19 cellular contexts compared by ENCODE assay signal in the genomic region with DNA sequence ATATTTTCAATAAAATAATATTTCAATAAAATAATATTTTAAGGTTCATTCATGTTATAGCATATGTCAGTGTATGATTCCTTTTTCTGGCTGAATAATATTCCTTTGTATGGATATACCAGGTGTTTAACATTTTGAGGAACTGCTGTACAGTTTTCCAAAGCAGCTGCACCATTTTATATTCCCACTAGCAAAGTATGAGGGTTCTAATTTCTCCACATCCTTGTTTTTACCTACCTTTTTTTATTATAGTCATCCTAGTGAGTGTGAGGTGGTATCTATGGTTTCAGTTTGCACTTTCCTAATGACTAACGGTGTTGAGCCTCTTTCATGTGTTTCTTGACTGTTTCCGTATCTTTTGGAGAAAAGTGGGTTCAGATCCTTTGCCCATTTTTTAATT. TPM values are rescaled to one million over a fixed set of nuclear protein-coding genes. Genes with fewer than 3 reads are reported as not detected.
DNase-seq lines count a peak whose midpoint lies in the region; ATAC-seq and TF ChIP-seq lines count a peak whose summit lies in the region.
"Had no signal": no experiment of that assay in that cellular context is flagged by ENCODE, and none has a peak within 500 bp of the region (broad histone marks: within the 10 kb centered on the region; RNA-seq: fewer than 3 reads in every experiment).

No MANE protein-coding gene starts in this region.

- peak overlapping the region; percentile 28 for H3K4me3 Mint-ChIP-seq in activated CD4-positive, alpha-beta T cell treated with anti-CD3 and anti-CD28 coated beads, Interleukin-2, amount 10 ng/mL, durations not matched to agents 24 days and 14 days
- H3K4me3 Mint-ChIP-seq in activated CD4-positive, alpha-beta memory T cell treated with anti-CD3 and anti-CD28 coated beads, Interleukin-2, amount 10 ng/mL, durations not matched to agents 7 days and 5 days: peak overlapping the region; percentile 38
- H3K4me3 Mint-ChIP-seq in endothelial cell (ENCODE audit: unreplicated experiment): peak overlapping the region; percentile 31

- H3K27me3 Mint-ChIP-seq in activated CD4-positive, alpha-beta T cell treated with anti-CD3 and anti-CD28 coated beads, Interleukin-2, amount 10 ng/mL, durations not matched to agents 24 days and 14 days: no peaks in the 10 kb centered on the region
- H3K27me3 Mint-ChIP-seq in activated CD4-positive, alpha-beta memory T cell treated with anti-CD3 and anti-CD28 coated beads, Interleukin-2, amount 10 ng/mL, durations not matched to agents 7 days and 5 days: no peaks in the 10 kb centered on the region
- H3K27me3 Mint-ChIP-seq in endothelial cell (ENCODE audit: unreplicated experiment): peaks cover 6% of the 10 kb centered on the region

- H3K4me1 ChIP-seq in foreskin keratinocyte: no peaks in the 10 kb centered on the region

- H3K27ac Mint-ChIP-seq in activated CD4-positive, alpha-beta T cell treated with anti-CD3 and anti-CD28 coated beads, Interleukin-2, amount 10 ng/mL, durations not matched to agents 24 days and 14 days: peak overlapping the region; percentile 73
- peak overlapping the region; percentile 61 for H3K27ac Mint-ChIP-seq in activated CD4-positive, alpha-beta memory T cell treated with anti-CD3 and anti-CD28 coated beads, Interleukin-2, amount 10 ng/mL, durations not matched to agents 7 days and 5 days
- no peak overlapping the region for H3K27ac Mint-ChIP-seq in endothelial cell (ENCODE audit: unreplicated experiment)

- ATAC-seq in foreskin keratinocyte (no peak), left cardiac atrium (no peak)
- ATAC-seq: lower lobe of right lung, upper lobe of right lung had no signal

- H3K36me3 Mint-ChIP-seq in activated CD4-positive, alpha-beta T cell treated with anti-CD3 and anti-CD28 coated beads, Interleukin-2, amount 10 ng/mL, durations not matched to agents 24 days and 14 days (ENCODE audit: low read depth): peaks cover 52% of the 10 kb centered on the region
- H3K36me3 Mint-ChIP-seq in activated CD4-positive, alpha-beta memory T cell treated with anti-CD3 and anti-CD28 coated beads, Interleukin-2, amount 10 ng/mL, durations not matched to agents 7 days and 5 days (ENCODE audit: low read depth): peaks cover 67% of the 10 kb centered on the region
- peaks cover 20% of the 10 kb centered on the region for H3K36me3 Mint-ChIP-seq in endothelial cell (ENCODE audit: low read depth, unreplicated experiment)

- POLR2A ChIA-PET in activated CD4-positive, alpha-beta memory T cell treated with anti-CD3 and anti-CD28 coated beads, Interleukin-2, amount 10 ng/mL, durations not matched to agents 7 days and 5 days (lab: Charles Lee): interaction anchor here (0.5 kb wide), 1 partner anchor 8 kb away, joined by 3 read pairs; no protein-coding TSS in a partner anchor

- TF ChIP-seq CTCF in GM12865 (IDR thresholded peaks at IDR 0.05; ENCODE audit: insufficient read depth, low read depth, low read length, missing control alignments) (no peak), endothelial cell (IDR thresholded peaks at IDR 0.05; ENCODE audit: unreplicated experiment) (no peak), foreskin keratinocyte (conservative IDR thresholded peaks at IDR 0.05) (no peak)

- H3K27me3 ChIP-seq in foreskin keratinocyte: no peaks in the 10 kb centered on the region
- H3K27me3 ChIP-seq: ascending aorta, dorsolateral prefrontal cortex, hepatocyte, upper lobe of right lung had no signal

- no peak overlapping the region for H3K27ac ChIP-seq in foreskin keratinocyte
- H3K27ac ChIP-seq: ascending aorta, dorsolateral prefrontal cortex, epithelial cell of prostate, hepatocyte, lower lobe of right lung, RWPE1, upper lobe of right lung had no signal

- peaks cover 45% of the 10 kb centered on the region for H3K4me1 Mint-ChIP-seq in activated CD4-positive, alpha-beta T cell treated with anti-CD3 and anti-CD28 coated beads, Interleukin-2, amount 10 ng/mL, durations not matched to agents 24 days and 14 days
- H3K4me1 Mint-ChIP-seq in activated CD4-positive, alpha-beta memory T cell treated with anti-CD3 and anti-CD28 coated beads, Interleukin-2, amount 10 ng/mL, durations not matched to agents 7 days and 5 days: peaks cover 69% of the 10 kb centered on the region
- peaks cover 7% of the 10 kb centered on the region for H3K4me1 Mint-ChIP-seq in endothelial cell (ENCODE audit: unreplicated experiment)

- H3K9me3 Mint-ChIP-seq in activated CD4-positive, alpha-beta T cell treated with anti-CD3 and anti-CD28 coated beads, Interleukin-2, amount 10 ng/mL, durations not matched to agents 24 days and 14 days: no peaks in the 10 kb centered on the region
- no peaks in the 10 kb centered on the region for H3K9me3 Mint-ChIP-seq in activated CD4-positive, alpha-beta memory T cell treated with anti-CD3 and anti-CD28 coated beads, Interleukin-2, amount 10 ng/mL, durations not matched to agents 7 days and 5 days
- H3K9me3 Mint-ChIP-seq in endothelial cell (ENCODE audit: unreplicated experiment): no peaks in the 10 kb centered on the region

- H3K4me3 ChIP-seq in GM12865 (ENCODE audit: low read depth, low read length): no peak overlapping the region
- H3K4me3 ChIP-seq: ascending aorta, dorsolateral prefrontal cortex, hepatocyte, lower lobe of right lung, upper lobe of right lung had no signal

- DNase-seq in activated CD4-positive, alpha-beta T cell treated with anti-CD3 and anti-CD28 coated beads, Interleukin-2, amount 10 ng/mL, durations not matched to agents 24 days and 14 days: no peak
- no peak for DNase-seq in activated CD4-positive, alpha-beta T cell treated with anti-CD3 and anti-CD28 coated beads for 1 hour
- peak; percentile 39 for DNase-seq in GM12865 (ENCODE audit: low read depth)
- no peak for DNase-seq in activated CD4-positive, alpha-beta memory T cell treated with anti-CD3 and anti-CD28 coated beads, Interleukin-2, amount 10 ng/mL, durations not matched to agents 7 days and 5 days
- no peak for DNase-seq in endothelial cell (ENCODE audit: low spot score)
- no peak for DNase-seq in foreskin keratinocyte
- no peak for DNase-seq in left cardiac atrium
- no peak for DNase-seq in NCI-H1105 (lab: John Stamatoyannopoulos, UW)
- DNase-seq: central memory CD4-positive, alpha-beta T cell; dorsolateral prefrontal cortex; lower lobe of right lung; NCI-H1417 treated with DMSO at 0.1 percent for 48 hours; NCI-H524 treated with DMSO at 0.1 percent for 48 hours; small intestine; upper lobe of right lung had no signal

- CTCF ChIA-PET in activated CD4-positive, alpha-beta memory T cell treated with anti-CD3 and anti-CD28 coated beads, Interleukin-2, amount 10 ng/mL, durations not matched to agents 7 days and 5 days (lab: Charles Lee): no interaction called here

- intact Hi-C loops in activated CD4-positive, alpha-beta T cell treated with anti-CD3 and anti-CD28 coated beads, Interleukin-2, amount 10 ng/mL, durations not matched to agents 24 days and 14 days (cut with micrococcal nuclease): loop anchor here (1.0 to 10.0 kb wide), 2 partner anchors 17 to 483 kb away; no protein-coding TSS in a partner anchor
- intact Hi-C loops in left cardiac atrium (cut with DNase I): loop anchor here in 1 of 2 donors (10.0 kb wide), 1 partner anchor 147 kb away; a partner anchor contains a TSS

RNA-seq across cellular contexts. Expression of a gene that starts 5.2 kb away (rescaled TPM):
- 51.8 and 56.3 TPM in 2 replicates for total RNA-seq in activated CD4-positive, alpha-beta T cell treated with anti-CD3 and anti-CD28 coated beads, Interleukin-2, amount 10 ng/mL, durations not matched to agents 24 days and 14 days
- 10 to 100 TPM; 69.2 to 69.5 TPM for total RNA-seq in activated CD4-positive, alpha-beta memory T cell treated with anti-CD3 and anti-CD28 coated beads, Interleukin-2, amount 10 ng/mL, durations not matched to agents 7 days and 5 days
- total RNA-seq in endothelial cell (ENCODE audit: unreplicated experiment) (88.1 TPM), foreskin keratinocyte (107 and 122 TPM in 2 replicates), left cardiac atrium (10 to 100 TPM; 59.2 to 64.9 TPM)
- 111 and 114 TPM in 2 replicates for polyA plus RNA-seq in foreskin keratinocyte
